ENCODE assay signal across 1 cellular context in genomic region chr2:20635698-20636584, GRCh38.
TF ChIP-seq lines count a peak whose summit lies in the region.

No MANE protein-coding gene starts in this region.

TF ChIP-seq in HepG2, 621 proteins besides CTCF, POLR2A, EP300 and RAD21 (continued from another document and continues in another):
- TF ChIP-seq ARID4A (CRISPR knock-in tag; IDR thresholded peaks at IDR 0.05; ENCODE audit: borderline replicate concordance), result peak; percentile 73; the same call in 1 of the 2 replicates
- TF ChIP-seq GMEB2 (CRISPR knock-in tag; IDR thresholded peaks at IDR 0.05; ENCODE audit: low read depth), result no peak
- peak; percentile 51; the same call in 1 of the 2 replicates for TF ChIP-seq TARDBP (CRISPR knock-in tag; IDR thresholded peaks at IDR 0.05)
- peak; percentile 64; the same call in 1 of the 2 replicates for TF ChIP-seq CHD2 (IDR thresholded peaks at IDR 0.05; ENCODE audit: low read depth, low read length)
- TF ChIP-seq PRDM10 (CRISPR knock-in tag; IDR thresholded peaks at IDR 0.05; ENCODE audit: low read depth), result no peak
- TF ChIP-seq SMAD1 (CRISPR knock-in tag; IDR thresholded peaks at IDR 0.05; ENCODE audit: borderline replicate concordance, low read depth), result peak; percentile 62; the same call in 1 of the 2 replicates
- TF ChIP-seq ZNF142 (CRISPR knock-in tag; IDR thresholded peaks at IDR 0.05), result no peak
- TF ChIP-seq ERF (CRISPR knock-in tag; IDR thresholded peaks at IDR 0.05), result peak; percentile 90
- no peak for TF ChIP-seq REL (CRISPR knock-in tag; conservative IDR thresholded peaks at IDR 0.05)
- no peak for TF ChIP-seq ZBTB1 (CRISPR knock-in tag; IDR thresholded peaks at IDR 0.05; ENCODE audit: borderline replicate concordance)
- no peak for TF ChIP-seq PRDM4 (CRISPR knock-in tag; IDR thresholded peaks at IDR 0.05; ENCODE audit: borderline replicate concordance)
- no peak for TF ChIP-seq HNF4A (CRISPR knock-in tag; IDR thresholded peaks at IDR 0.05)
- no peak for TF ChIP-seq ZNF7 (CRISPR knock-in tag; IDR thresholded peaks at IDR 0.05)
- peak; percentile 95 for TF ChIP-seq KLF11 (CRISPR knock-in tag; IDR thresholded peaks at IDR 0.05)
- TF ChIP-seq KMT2B (CRISPR knock-in tag; IDR thresholded peaks at IDR 0.05), result no peak
- TF ChIP-seq GPN1 (CRISPR knock-in tag; IDR thresholded peaks at IDR 0.05; ENCODE audit: borderline replicate concordance), result no peak
- no peak for TF ChIP-seq GLI4 (CRISPR knock-in tag; IDR thresholded peaks at IDR 0.05; ENCODE audit: borderline replicate concordance)
- TF ChIP-seq ZSCAN31 (CRISPR knock-in tag; IDR thresholded peaks at IDR 0.05; ENCODE audit: low read depth), result peak; percentile 24; the same call in 1 of the 2 replicates
- peak; percentile 94 for TF ChIP-seq IKZF5 (CRISPR knock-in tag; IDR thresholded peaks at IDR 0.05)
- TF ChIP-seq TCF12 (IDR thresholded peaks at IDR 0.05), result no peak
- TF ChIP-seq TCF12 (CRISPR knock-in tag; IDR thresholded peaks at IDR 0.05), result no peak
- 0 out of 2 replicates have a peak, but pooled peaks have one; percentile 25 for TF ChIP-seq HNRNPL (IDR thresholded peaks at IDR 0.05; ENCODE audit: low read depth, low read length)
- TF ChIP-seq CENPBD1 (CRISPR knock-in tag; IDR thresholded peaks at IDR 0.05; ENCODE audit: borderline replicate concordance, low read depth), result no peak
- TF ChIP-seq PLRG1 (conservative IDR thresholded peaks at IDR 0.05), result no peak
- TF ChIP-seq ZNF30 (CRISPR knock-in tag; IDR thresholded peaks at IDR 0.05), result no peak
- TF ChIP-seq SNRNP70 (IDR thresholded peaks at IDR 0.05; ENCODE audit: low read depth, low read length), result no peak
- no peak for TF ChIP-seq ZBTB14 (CRISPR knock-in tag; IDR thresholded peaks at IDR 0.05)
- peak; percentile 69 for TF ChIP-seq SOX5 (CRISPR knock-in tag; IDR thresholded peaks at IDR 0.05; ENCODE audit: borderline replicate concordance)
- no peak for TF ChIP-seq ZNF589 (CRISPR knock-in tag; conservative IDR thresholded peaks at IDR 0.05)
- TF ChIP-seq ZFX (CRISPR knock-in tag; IDR thresholded peaks at IDR 0.05; ENCODE audit: low read depth), result peak; percentile 74
- TF ChIP-seq ETV6 (CRISPR knock-in tag; conservative IDR thresholded peaks at IDR 0.05), result no peak
- peak; percentile 62; the same call in 1 of the 2 replicates for TF ChIP-seq ZNF567 (CRISPR knock-in tag; IDR thresholded peaks at IDR 0.05; ENCODE audit: borderline replicate concordance)
- TF ChIP-seq EED (CRISPR knock-in tag; IDR thresholded peaks at IDR 0.05), result peak; percentile 48; the same call in 1 of the 2 replicates
- no peak for TF ChIP-seq ZNF180 (CRISPR knock-in tag; IDR thresholded peaks at IDR 0.05; ENCODE audit: borderline replicate concordance, low read depth)
- TF ChIP-seq ZNF572 (CRISPR knock-in tag; IDR thresholded peaks at IDR 0.05), result peak; percentile 88; the same call in 1 of the 2 replicates
- peak; percentile 36 for TF ChIP-seq HDAC2 (CRISPR knock-in tag; IDR thresholded peaks at IDR 0.05)
- no peak for TF ChIP-seq ZFAT (CRISPR knock-in tag; conservative IDR thresholded peaks at IDR 0.05)
- TF ChIP-seq MXD1 (CRISPR knock-in tag; IDR thresholded peaks at IDR 0.05), result 0 out of 2 replicates have a peak, but pooled peaks have one; percentile 27
- no peak for TF ChIP-seq SUZ12 (IDR thresholded peaks at IDR 0.05; ENCODE audit: low read depth, low read length)
